8 cellular contexts compared by ENCODE assay signal in the genomic region with DNA sequence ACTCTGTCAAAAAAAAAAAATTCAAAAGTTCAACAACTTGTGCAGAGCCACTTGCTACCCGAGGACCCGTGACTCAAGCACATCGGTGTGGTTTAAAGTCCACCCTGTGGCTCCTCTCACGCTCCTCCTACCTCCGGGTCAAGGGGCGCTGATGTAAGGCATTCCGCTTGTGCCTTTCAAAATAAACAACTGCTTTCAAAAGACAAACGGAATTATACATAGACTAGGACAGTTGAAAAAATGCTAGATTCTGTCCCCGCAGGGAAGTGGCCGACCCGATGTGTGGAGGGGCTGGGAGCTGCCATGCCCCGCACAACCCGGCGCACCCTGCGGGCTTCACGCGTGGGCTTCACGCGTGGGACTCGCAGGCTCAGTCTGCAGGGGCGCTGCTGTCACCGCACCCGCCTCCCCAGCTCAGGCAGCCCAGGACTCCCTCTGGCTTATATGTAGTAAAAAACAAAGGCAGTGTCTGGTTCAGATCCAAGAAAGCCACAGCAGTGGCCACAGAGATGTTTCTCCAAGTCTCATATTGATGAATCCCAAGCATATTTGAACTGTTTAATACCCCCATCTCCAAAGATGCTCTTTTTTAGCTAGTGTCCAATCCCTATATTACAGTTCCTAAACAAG.
A peak's percentile ranks its signal among the peaks of the same experiment; 100 is the strongest.
DNase-seq lines count a peak whose midpoint lies in the region; ATAC-seq and TF ChIP-seq lines count a peak whose summit lies in the region.

No MANE protein-coding gene starts in this region.

- no peaks in the 10 kb centered on the region for H3K79me2 ChIP-seq in SK-N-SH (ENCODE audit: insufficient read depth)

- H3K4me3 ChIP-seq in AG04449 (ENCODE audit: low read depth, low read length) (peak overlapping the region; percentile 40; the same call in 1 of the 2 replicates), SK-N-SH (ENCODE audit: low read depth in 2 of 2, low read length in 1 of 2) (peak overlapping the region; percentile 34 to 43), upper lobe of right lung (peak overlapping the region; percentile 30), WERI-Rb-1 (ENCODE audit: low read depth, low read length) (no peak overlapping the region)

- intact Hi-C loops in upper lobe of right lung (cut with DNase I) = loop anchor here (10.0 kb wide), 1 partner anchor 942 kb away; no protein-coding TSS in a partner anchor

- no peak for TF ChIP-seq RAD21 in SK-N-SH (IDR thresholded peaks at IDR 0.05; ENCODE audit: low read length)

- H3K9ac ChIP-seq in SK-N-SH = no peak overlapping the region

- no peaks in the 10 kb centered on the region for H3K9me2 ChIP-seq in SK-N-SH

- POLR2A ChIA-PET in AG04449 (lab: Yijun Ruan, JAX) (interaction anchor here (0.6 kb wide), 1 partner anchor 990 kb away, joined by 3 read pairs; the partner anchor contains the start of genes MRPL32 and PSMA2), SK-N-SH (lab: Yijun Ruan, JAX) (no interaction called here)

- WGBS in SK-N-SH (ENCODE audit: low lambda C conversion rate) = 16% methylated on average over 23 of the region's 23 CpGs

- DNase-seq in AG04449 (ENCODE audit: low read depth, low spot score) = no peak
- no peak for DNase-seq in SK-N-SH
- peak; percentile 16 for DNase-seq in kidney glomerular epithelial cell (lab: John Stamatoyannopoulos, UW)
- DNase-seq in upper lobe of right lung = no peak
- DNase-seq in WERI-Rb-1 = no peak
- DNase-seq in effector CD4-positive, alpha-beta T cell = no peak

- H2AFZ ChIP-seq in SK-N-SH (ENCODE audit: low read depth) = peak overlapping the region; percentile 68

- ATAC-seq in GM21723 (IDR thresholded peaks at IDR 0.05; ENCODE audit: unreplicated experiment) (peak; percentile 18), upper lobe of right lung (no peak), GM21381 (IDR thresholded peaks at IDR 0.05; ENCODE audit: unreplicated experiment) (no peak)

- H3K36me3 ChIP-seq in SK-N-SH (replicated peaks in 1 of 2; ENCODE audit: control insufficient read depth in 1 of 2, insufficient read depth in 2 of 2, low read length in 1 of 2) (no peaks in the 10 kb centered on the region), upper lobe of right lung (no peaks in the 10 kb centered on the region), WERI-Rb-1 (no peaks in the 10 kb centered on the region)

- CTCF ChIA-PET in AG04449 (lab: Yijun Ruan, JAX) = interaction anchor here (0.6 to 8.7 kb wide), 51 partner anchors 13 to 1512 kb away, joined by 3 to 164 read pairs (median 4); partner anchors contain the start of genes MRPL32 and PSMA2
- CTCF ChIA-PET in SK-N-SH (lab: Yijun Ruan, JAX) = interaction anchor here (0.6 to 5.0 kb wide), 37 partner anchors 9 to 1710 kb away, joined by 3 to 83 read pairs (median 5); partner anchors contain the start of genes MRPL32 and PSMA2

- H3K27ac ChIP-seq in SK-N-SH (ENCODE audit: low read depth in 2 of 2, low read length in 1 of 2) = no peak overlapping the region; a peak in 1 of 4 replicates
- H3K27ac ChIP-seq in upper lobe of right lung = no peak overlapping the region
- no peak overlapping the region for H3K27ac ChIP-seq in WERI-Rb-1

- H3K9me3 ChIP-seq in SK-N-SH (no peaks in the 10 kb centered on the region), upper lobe of right lung (no peaks in the 10 kb centered on the region), WERI-Rb-1 (ENCODE audit: severe bottlenecking) (no peaks in the 10 kb centered on the region)

- no peaks in the 10 kb centered on the region for H4K20me1 ChIP-seq in SK-N-SH (ENCODE audit: insufficient read depth)

- H3K4me2 ChIP-seq in SK-N-SH = peak overlapping the region; percentile 72

- H3K27me3 ChIP-seq in SK-N-SH (ENCODE audit: insufficient read depth) = no peaks in the 10 kb centered on the region
- H3K27me3 ChIP-seq in upper lobe of right lung = no peaks in the 10 kb centered on the region
- H3K27me3 ChIP-seq in WERI-Rb-1 (ENCODE audit: insufficient read depth, low read depth, severe bottlenecking) = peaks cover 35% of the 10 kb centered on the region

- H3K4me1 ChIP-seq in SK-N-SH (ENCODE audit: control insufficient read depth in 1 of 2, insufficient read depth in 2 of 2, low read depth in 1 of 2, low read length in 1 of 2) (peaks cover 0 to 3% of the 10 kb centered on the region in 2 experiments; a peak in 1 of 4 replicates), upper lobe of right lung (peaks cover 17% of the 10 kb centered on the region)

- no peaks in the 10 kb centered on the region for H3F3A ChIP-seq in SK-N-SH (replicated peaks; ENCODE audit: insufficient read depth)

- TF ChIP-seq EP300 in SK-N-SH (IDR thresholded peaks at IDR 0.05; ENCODE audit: borderline replicate concordance in 1 of 2, low read depth in 1 of 2, low read length in 1 of 2) = no peak

- TF ChIP-seq CTCF in AG04449 (IDR thresholded peaks at IDR 0.05; ENCODE audit: insufficient read depth, low read length, missing control alignments) (no peak), SK-N-SH (IDR thresholded peaks at IDR 0.05) (no peak), upper lobe of right lung (IDR thresholded peaks at IDR 0.05) (no peak), WERI-Rb-1 (IDR thresholded peaks at IDR 0.05; ENCODE audit: low read depth, low read length) (no peak)

TF ChIP-seq in SK-N-SH, 30 proteins besides CTCF, POLR2A, EP300 and RAD21:
- TF ChIP-seq NFIC (IDR thresholded peaks at IDR 0.05; ENCODE audit: borderline replicate concordance) (peak; percentile 38; the same call in 1 of the 2 replicates), SIN3A (IDR thresholded peaks at IDR 0.05; ENCODE audit: borderline replicate concordance, low read depth, low read length) (peak; percentile 11; the same call in 1 of the 2 replicates), TEAD4 (IDR thresholded peaks at IDR 0.05; ENCODE audit: borderline replicate concordance, insufficient read depth) (no peak)
TF ChIP-seq in SK-N-SH: peak in this region for 2.
